8 cellular contexts compared by ENCODE assay signal in genomic region chr14:36519431-36520321, GRCh38. TPM values are rescaled to one million over a fixed set of nuclear protein-coding genes. Genes with fewer than 3 reads are reported as not detected.
DNase-seq lines count a peak whose midpoint lies in the region; ATAC-seq and TF ChIP-seq lines count a peak whose summit lies in the region.

Gene NKX2-1, minus strand, starts transcription at chr14:36520232. Its CDS starts 103 bp downstream, at chr14:36520129.

- no peaks in the 10 kb centered on the region for H3K36me3 ChIP-seq in RWPE2 (ENCODE audit: low read depth)
- no peaks in the 10 kb centered on the region for H3K36me3 ChIP-seq in vagina

- peaks cover 100% of the 10 kb centered on the region for H3K27me3 ChIP-seq in RWPE2 (ENCODE audit: insufficient read depth, poor library complexity, severe bottlenecking)
- H3K27me3 ChIP-seq in vagina, result peaks cover 20% of the 10 kb centered on the region

- H3K36me3 Mint-ChIP-seq in natural killer cell treated with Interleukin-12 subunit alpha and Interleukin-12 subunit beta and Interleukin-15 and Interleukin-18, amount 100 ng/mL, for 72 hours, result no peaks in the 10 kb centered on the region
- H3K36me3 Mint-ChIP-seq in natural killer cell, result peaks cover 7% of the 10 kb centered on the region

- peak within 1 kb of the TSS; percentile 32 for H3K4me3 Mint-ChIP-seq in natural killer cell treated with Interleukin-12 subunit alpha and Interleukin-12 subunit beta and Interleukin-15 and Interleukin-18, amount 100 ng/mL, for 72 hours
- no peak within 1 kb of the TSS for H3K4me3 Mint-ChIP-seq in natural killer cell

- TF ChIP-seq CTCF in natural killer cell (IDR thresholded peaks at IDR 0.05) (no peak), RWPE2 (IDR thresholded peaks at IDR 0.05; ENCODE audit: poor library complexity, severe bottlenecking) (no peak), vagina (IDR thresholded peaks at IDR 0.05) (no peak)

- peaks cover 47 to 59% of the 10 kb centered on the region in 2 donors for H3K27me3 Mint-ChIP-seq in natural killer cell treated with Interleukin-12 subunit alpha and Interleukin-12 subunit beta and Interleukin-15 and Interleukin-18, amount 100 ng/mL, for 72 hours
- H3K27me3 Mint-ChIP-seq in natural killer cell (ENCODE audit: low read depth in 2 of 2), result peaks cover 48 to 56% of the 10 kb centered on the region in 2 donors

- H3K4me1 ChIP-seq in RWPE2 (ENCODE audit: insufficient read depth, poor library complexity, severe bottlenecking) (peaks cover 2% of the 10 kb centered on the region), vagina (peaks cover 49% of the 10 kb centered on the region)

- H3K27ac ChIP-seq in RWPE2 (ENCODE audit: poor library complexity, severe bottlenecking) (no peak within 1 kb of the TSS), vagina (no peak within 1 kb of the TSS)

- no peaks in the 10 kb centered on the region for H3K9me3 ChIP-seq in RWPE2 (ENCODE audit: severe bottlenecking)
- H3K9me3 ChIP-seq in vagina, result no peaks in the 10 kb centered on the region

- H3K4me3 ChIP-seq in RWPE2 (ENCODE audit: severe bottlenecking) (peak within 1 kb of the TSS; percentile 18), vagina (peak within 1 kb of the TSS; percentile 10 to 30)

- no peak for ATAC-seq in natural killer cell treated with Interleukin-12 subunit alpha and Interleukin-12 subunit beta and Interleukin-15 and Interleukin-18, amount 100 ng/mL, for 72 hours
- ATAC-seq in natural killer cell (no peak), RWPE2 (ENCODE audit: low read depth) (peak; percentile 19; the same call in 2 of the 3 replicates), HG02973 (IDR thresholded peaks at IDR 0.05; ENCODE audit: unreplicated experiment) (no peak), GM19035 (IDR thresholded peaks at IDR 0.05; ENCODE audit: unreplicated experiment) (no peak)

- intact Hi-C loops in natural killer cell (cut with micrococcal nuclease), result no loop called here
- intact Hi-C loops in vagina (cut with DNase I), result no loop called here

- no peaks in the 10 kb centered on the region for H3K9me3 Mint-ChIP-seq in natural killer cell treated with Interleukin-12 subunit alpha and Interleukin-12 subunit beta and Interleukin-15 and Interleukin-18, amount 100 ng/mL, for 72 hours
- H3K9me3 Mint-ChIP-seq in natural killer cell, result peaks cover 0 to 5% of the 10 kb centered on the region in 2 donors

- no peak for DNase-seq in natural killer cell treated with Interleukin-12 subunit alpha and Interleukin-12 subunit beta and Interleukin-15 and Interleukin-18, amount 100 ng/mL, for 72 hours (ENCODE audit: low spot score)
- DNase-seq in natural killer cell (no peak), RWPE2 (ENCODE audit: low spot score) (no peak), islet precursor cell (peak; percentile 68), vagina (ENCODE audit: extremely low spot score in 2 of 2) (no peak), OCI-M1 (lab: John Stamatoyannopoulos, UW) (no peak)

- TF ChIP-seq POLR2A in vagina (IDR thresholded peaks at IDR 0.05), result no peak

- H3K27ac Mint-ChIP-seq in natural killer cell treated with Interleukin-12 subunit alpha and Interleukin-12 subunit beta and Interleukin-15 and Interleukin-18, amount 100 ng/mL, for 72 hours, result no peak within 1 kb of the TSS
- no peak within 1 kb of the TSS for H3K27ac Mint-ChIP-seq in natural killer cell

- no peaks in the 10 kb centered on the region for H3K4me1 Mint-ChIP-seq in natural killer cell treated with Interleukin-12 subunit alpha and Interleukin-12 subunit beta and Interleukin-15 and Interleukin-18, amount 100 ng/mL, for 72 hours (ENCODE audit: low read depth in 2 of 2)
- no peaks in the 10 kb centered on the region for H3K4me1 Mint-ChIP-seq in natural killer cell

RNA-seq across cellular contexts. Expression of gene NKX2-1, which starts in this region (rescaled TPM):
- total RNA-seq in natural killer cell treated with Interleukin-12 subunit alpha and Interleukin-12 subunit beta and Interleukin-15 and Interleukin-18, amount 100 ng/mL, for 72 hours, result not detected
- total RNA-seq in natural killer cell (not detected), vagina (not detected)
